In the genomic region with DNA sequence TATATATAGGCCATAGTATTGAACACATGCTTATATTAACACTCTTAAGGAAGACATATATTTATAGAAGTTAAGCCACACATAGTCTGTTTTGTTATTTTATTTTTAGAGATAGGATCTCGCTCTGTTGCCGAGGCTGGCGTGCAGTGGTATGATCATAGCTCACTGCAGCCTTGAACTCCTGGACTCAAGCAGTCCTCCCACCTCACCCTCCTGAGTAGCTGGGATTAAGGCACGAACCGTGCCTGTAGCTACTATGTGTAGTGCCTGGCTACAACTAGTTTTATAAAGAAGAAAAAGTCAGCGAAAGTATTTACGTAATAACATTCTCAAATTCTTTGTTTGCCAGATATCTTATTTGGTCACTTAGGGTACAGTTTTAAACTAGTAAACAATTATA, we compare ENCODE assay signal across 26 cellular contexts. TPM values are rescaled to one million over a fixed set of nuclear protein-coding genes. Genes with fewer than 3 reads are reported as not detected.
"Had no signal": no experiment of that assay in that cellular context is flagged by ENCODE, and none has a peak within 500 bp of the region (broad histone marks: within the 10 kb centered on the region; RNA-seq: fewer than 3 reads in every experiment).

No MANE protein-coding gene starts in this region.

- H3K36me3 ChIP-seq: neutrophil, prostate gland, right atrium auricular region, suprapubic skin, transverse colon, vagina had no signal

- ATAC-seq: left lobe of liver; mucosa of descending colon; natural killer cell treated with Interleukin-12 subunit alpha and Interleukin-12 subunit beta and Interleukin-15 and Interleukin-18, amount 100 ng/mL, for 72 hours; stimulated activated naive CD8-positive, alpha-beta T cell treated with anti-CD3 and anti-CD28 coated beads, Interleukin-15, amount 100 ng/mL, for 72 hours had no signal

- H3K27me3 ChIP-seq: dorsolateral prefrontal cortex, neutrophil, right atrium auricular region, suprapubic skin, transverse colon, vagina had no signal

- DNase-seq: dorsolateral prefrontal cortex; effector CD4-positive, alpha-beta T cell; mucosa of descending colon; naive B cell; stimulated activated CD4-positive, alpha-beta T cell treated with anti-CD3 and anti-CD28 coated beads, Interleukin-15, amount 100 ng/mL, for 24 hours; stimulated activated CD4-positive, alpha-beta T cell treated with anti-CD3 and anti-CD28 coated beads, Interleukin-2, amount 100 ng/mL, for 48 hours; stimulated activated CD8-positive, alpha-beta memory T cell treated with anti-CD3 and anti-CD28 coated beads, Interleukin-4, amount 100 ng/mL, for 48 hours; stimulated activated naive CD4-positive, alpha-beta T cell; stimulated activated naive CD8-positive, alpha-beta T cell treated with anti-CD3 and anti-CD28 coated beads, Interleukin-15, amount 100 ng/mL, for 72 hours; transverse colon had no signal

- H3K9me3 ChIP-seq: mucosa of descending colon, neutrophil, prostate gland, right atrium auricular region, suprapubic skin, transverse colon, vagina had no signal

- FAIRE-seq: colon, frontal cortex, keratinocyte had no signal

- H3K79me2 ChIP-seq: parathyroid adenoma had no signal

- H3K4me1 ChIP-seq: parathyroid adenoma, prostate gland had no signal

- H3K27ac ChIP-seq: dorsolateral prefrontal cortex, neutrophil, parathyroid adenoma, prostate gland, right atrium auricular region, skin epidermis, suprapubic skin, transverse colon, vagina had no signal

- H3K9ac ChIP-seq: parathyroid adenoma had no signal

- H2AFZ ChIP-seq: parathyroid adenoma had no signal

- H3K4me3 ChIP-seq: dorsolateral prefrontal cortex, lung, mucosa of descending colon, prostate gland, right atrium auricular region, skin epidermis, suprapubic skin, transverse colon, vagina had no signal

RNA-seq across cellular contexts. Expression of gene DNAJB13, which starts 37.4 kb away (rescaled TPM):
- total RNA-seq: frontal cortex, left lobe of liver, mucosa of descending colon, omental fat pad, right atrium auricular region, suprapubic skin, transverse colon, vagina had no signal
- polyA plus RNA-seq: esophagus, liver had no signal
